25 cellular contexts compared by ENCODE assay signal in the genomic region with DNA sequence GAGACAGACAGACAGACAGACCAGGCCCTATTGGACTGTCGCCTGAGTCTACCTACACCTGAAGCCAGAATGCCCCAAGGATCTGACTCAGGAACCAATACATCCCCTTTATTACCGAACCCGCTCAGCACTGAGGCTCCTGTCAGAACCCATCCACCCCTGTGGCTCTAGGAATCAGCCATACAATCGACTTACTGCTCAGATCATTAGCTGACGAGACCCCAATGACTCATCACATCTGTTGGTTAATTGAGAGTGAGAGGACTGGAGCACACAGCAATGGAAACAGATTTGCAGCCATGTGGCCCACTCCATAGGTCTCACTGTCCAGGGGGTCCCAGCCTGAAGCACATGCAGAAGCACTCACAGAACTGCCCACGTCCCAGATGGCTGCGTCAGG. TPM values are rescaled to one million over a fixed set of nuclear protein-coding genes. Genes with fewer than 3 reads are reported as not detected.
DNase-seq lines count a peak whose midpoint lies in the region; ATAC-seq and TF ChIP-seq lines count a peak whose summit lies in the region.
"Had no signal": no experiment of that assay in that cellular context is flagged by ENCODE, and none has a peak within 500 bp of the region (broad histone marks: within the 10 kb centered on the region; RNA-seq: fewer than 3 reads in every experiment).

No MANE protein-coding gene starts in this region.

- H3K9me3 ChIP-seq in endodermal cell (ENCODE audit: control insufficient read depth, low read length): no peaks in the 10 kb centered on the region
- H3K9me3 ChIP-seq: A549, gastroesophageal sphincter, mucosa of descending colon had no signal

- POLR2A ChIA-PET in activated CD8-positive, alpha-beta T cell treated with anti-CD3 and anti-CD28 coated beads, Interleukin-2, amount 10 ng/mL, durations not matched to agents 7 days and 5 days (lab: Charles Lee): no interaction called here
- POLR2A ChIA-PET in activated CD8-positive, alpha-beta T cell treated with anti-CD3 and anti-CD28 coated beads for 36 hours (lab: Charles Lee): no interaction called here

- H3K36me3 Mint-ChIP-seq in activated CD8-positive, alpha-beta T cell treated with anti-CD3 and anti-CD28 coated beads, Interleukin-2, amount 10 ng/mL, durations not matched to agents 7 days and 5 days (ENCODE audit: low read depth): peaks cover 10% of the 10 kb centered on the region
- no peaks in the 10 kb centered on the region for H3K36me3 Mint-ChIP-seq in activated CD8-positive, alpha-beta T cell treated with anti-CD3 and anti-CD28 coated beads for 36 hours (ENCODE audit: low read depth)
- no peaks in the 10 kb centered on the region for H3K36me3 Mint-ChIP-seq in endodermal cell (ENCODE audit: low read depth)
- H3K36me3 Mint-ChIP-seq in stimulated activated memory B cell treated with anti-CD40 and anti-IgM and Interleukin-4, amounts not matched to agents 10 μg/mL and 1 μg/mL and 100 μg/mL, for 72 hours: peaks cover 11% of the 10 kb centered on the region

- no peaks in the 10 kb centered on the region for H3K27me3 Mint-ChIP-seq in activated CD8-positive, alpha-beta T cell treated with anti-CD3 and anti-CD28 coated beads, Interleukin-2, amount 10 ng/mL, durations not matched to agents 7 days and 5 days (ENCODE audit: low read depth)
- H3K27me3 Mint-ChIP-seq in activated CD8-positive, alpha-beta T cell treated with anti-CD3 and anti-CD28 coated beads for 36 hours: no peaks in the 10 kb centered on the region
- no peaks in the 10 kb centered on the region for H3K27me3 Mint-ChIP-seq in endodermal cell (ENCODE audit: insufficient read depth)
- H3K27me3 Mint-ChIP-seq in stimulated activated memory B cell treated with anti-CD40 and anti-IgM and Interleukin-4, amounts not matched to agents 10 μg/mL and 1 μg/mL and 100 μg/mL, for 72 hours: no peaks in the 10 kb centered on the region

- H3K27ac Mint-ChIP-seq in activated CD8-positive, alpha-beta T cell treated with anti-CD3 and anti-CD28 coated beads, Interleukin-2, amount 10 ng/mL, durations not matched to agents 7 days and 5 days: peak overlapping the region; percentile 43
- no peak overlapping the region for H3K27ac Mint-ChIP-seq in activated CD8-positive, alpha-beta T cell treated with anti-CD3 and anti-CD28 coated beads for 36 hours
- H3K27ac Mint-ChIP-seq in endodermal cell: peak overlapping the region; percentile 76
- peak overlapping the region; percentile 42 for H3K27ac Mint-ChIP-seq in stimulated activated memory B cell treated with anti-CD40 and anti-IgM and Interleukin-4, amounts not matched to agents 10 μg/mL and 1 μg/mL and 100 μg/mL, for 72 hours

- CTCF ChIA-PET in activated CD8-positive, alpha-beta T cell treated with anti-CD3 and anti-CD28 coated beads, Interleukin-2, amount 10 ng/mL, durations not matched to agents 7 days and 5 days (lab: Charles Lee): interaction anchor here (1.5 to 8.2 kb wide), 2 partner anchors 13 to 26 kb away, joined by 3 to 145 read pairs; partner anchors contain the start of gene ITPK1
- CTCF ChIA-PET in activated CD8-positive, alpha-beta T cell treated with anti-CD3 and anti-CD28 coated beads for 36 hours (lab: Charles Lee): interaction anchor here (13.7 kb wide), 1 partner anchor 13 kb away, joined by 127 read pairs; the partner anchor contains the start of gene ITPK1

- no peaks in the 10 kb centered on the region for H3K27me3 ChIP-seq in endodermal cell (ENCODE audit: control insufficient read depth, insufficient read depth, low read length, poor library complexity, severe bottlenecking)
- H3K27me3 ChIP-seq: gastroesophageal sphincter had no signal

- intact Hi-C loops in activated CD8-positive, alpha-beta T cell treated with anti-CD3 and anti-CD28 coated beads for 36 hours (cut with micrococcal nuclease): no loop called here

- H3K9me3 Mint-ChIP-seq in activated CD8-positive, alpha-beta T cell treated with anti-CD3 and anti-CD28 coated beads, Interleukin-2, amount 10 ng/mL, durations not matched to agents 7 days and 5 days (ENCODE audit: insufficient read depth): no peaks in the 10 kb centered on the region
- H3K9me3 Mint-ChIP-seq in activated CD8-positive, alpha-beta T cell treated with anti-CD3 and anti-CD28 coated beads for 36 hours: no peaks in the 10 kb centered on the region
- no peaks in the 10 kb centered on the region for H3K9me3 Mint-ChIP-seq in endodermal cell
- no peaks in the 10 kb centered on the region for H3K9me3 Mint-ChIP-seq in stimulated activated memory B cell treated with anti-CD40 and anti-IgM and Interleukin-4, amounts not matched to agents 10 μg/mL and 1 μg/mL and 100 μg/mL, for 72 hours

- no peak overlapping the region for H3K4me3 ChIP-seq in endodermal cell (ENCODE audit: low read length)
- H3K4me3 ChIP-seq: A549, gastroesophageal sphincter, GM12878, mucosa of descending colon, smooth muscle cell had no signal

- no peak overlapping the region for H3K4me3 Mint-ChIP-seq in activated CD8-positive, alpha-beta T cell treated with anti-CD3 and anti-CD28 coated beads, Interleukin-2, amount 10 ng/mL, durations not matched to agents 7 days and 5 days
- H3K4me3 Mint-ChIP-seq in activated CD8-positive, alpha-beta T cell treated with anti-CD3 and anti-CD28 coated beads for 36 hours: no peak overlapping the region
- H3K4me3 Mint-ChIP-seq in endodermal cell: no peak overlapping the region
- H3K4me3 Mint-ChIP-seq in stimulated activated memory B cell treated with anti-CD40 and anti-IgM and Interleukin-4, amounts not matched to agents 10 μg/mL and 1 μg/mL and 100 μg/mL, for 72 hours: no peak overlapping the region

- no peak overlapping the region for H3K9ac ChIP-seq in endodermal cell (ENCODE audit: extremely low read depth, low read length, poor library complexity, severe bottlenecking)

- no peak for DNase-seq in activated CD8-positive, alpha-beta T cell treated with anti-CD3 and anti-CD28 coated beads, Interleukin-2, amount 10 ng/mL, durations not matched to agents 7 days and 5 days
- DNase-seq in activated CD8-positive, alpha-beta T cell treated with anti-CD3 and anti-CD28 coated beads for 36 hours: no peak
- DNase-seq in NCI-H524 (lab: John Stamatoyannopoulos, UW) (peak; percentile 94 to 97), endodermal cell (no peak)
- DNase-seq: activated CD4-positive, alpha-beta T cell treated with anti-CD3 and anti-CD28 coated beads for 4 hours; amygdala; central memory CD4-positive, alpha-beta T cell; left ventricle myocardium superior; mucosa of descending colon; NCI-H1930; NCI-H526; SHP77 treated with DMSO at 0.1 percent for 48 hours; stimulated activated CD4-positive, alpha-beta T cell treated with anti-CD3 and anti-CD28 coated beads, Interleukin-4, amount 100 ng/mL, for 24 hours; T-helper 9 cell had no signal

- H3K36me3 ChIP-seq in endodermal cell (ENCODE audit: control insufficient read depth, insufficient read depth, low read length): no peaks in the 10 kb centered on the region
- H3K36me3 ChIP-seq: gastroesophageal sphincter had no signal

- WGBS in endodermal cell (ENCODE audit: insufficient coverage in 1 of 2, insufficient read length in 1 of 2), 2 experiments: 89 to 93% methylated on average over 2 to 7 of the region's 7 CpGs

- TF ChIP-seq CTCF in activated CD8-positive, alpha-beta T cell treated with anti-CD3 and anti-CD28 coated beads for 36 hours (IDR thresholded peaks at IDR 0.05): no peak
- no peak for TF ChIP-seq CTCF in endodermal cell (conservative IDR thresholded peaks at IDR 0.05)

- peaks cover 67% of the 10 kb centered on the region for H3K4me1 Mint-ChIP-seq in activated CD8-positive, alpha-beta T cell treated with anti-CD3 and anti-CD28 coated beads, Interleukin-2, amount 10 ng/mL, durations not matched to agents 7 days and 5 days (ENCODE audit: low read depth)
- H3K4me1 Mint-ChIP-seq in activated CD8-positive, alpha-beta T cell treated with anti-CD3 and anti-CD28 coated beads for 36 hours (ENCODE audit: low read depth): peaks cover 46% of the 10 kb centered on the region
- H3K4me1 Mint-ChIP-seq in endodermal cell: peaks cover 23% of the 10 kb centered on the region
- peaks cover 69% of the 10 kb centered on the region for H3K4me1 Mint-ChIP-seq in stimulated activated memory B cell treated with anti-CD40 and anti-IgM and Interleukin-4, amounts not matched to agents 10 μg/mL and 1 μg/mL and 100 μg/mL, for 72 hours

- ATAC-seq in activated CD8-positive, alpha-beta T cell treated with anti-CD3 and anti-CD28 coated beads, Interleukin-2, amount 10 ng/mL, durations not matched to agents 7 days and 5 days: no peak
- no peak for ATAC-seq in activated CD8-positive, alpha-beta T cell treated with anti-CD3 and anti-CD28 coated beads for 36 hours
- no peak for ATAC-seq in stimulated activated memory B cell treated with anti-CD40 and anti-IgM and Interleukin-4, amounts not matched to agents 10 μg/mL and 1 μg/mL and 100 μg/mL, for 72 hours
- ATAC-seq in HG03457 (IDR thresholded peaks at IDR 0.05; ENCODE audit: unreplicated experiment) (no peak), GM19023 (IDR thresholded peaks at IDR 0.05; ENCODE audit: unreplicated experiment) (no peak), HG03520 (IDR thresholded peaks at IDR 0.05; ENCODE audit: unreplicated experiment) (no peak)
- ATAC-seq: A549, esophagus mucosa, gastroesophageal sphincter, GM12878, HCT116, left ventricle myocardium superior, mucosa of descending colon had no signal

- no peak overlapping the region for H3K27ac ChIP-seq in endodermal cell (ENCODE audit: low read depth, low read length)
- H3K27ac ChIP-seq: A549, C4-2B had no signal

- H3K4me1 ChIP-seq in endodermal cell (ENCODE audit: control insufficient read depth, insufficient read depth, low read length): no peaks in the 10 kb centered on the region

RNA-seq across cellular contexts. Expression of gene ITPK1, which starts 15.2 kb away (rescaled TPM):
- 100 to 1,000 TPM; 103 to 107 TPM for total RNA-seq in activated CD8-positive, alpha-beta T cell treated with anti-CD3 and anti-CD28 coated beads, Interleukin-2, amount 10 ng/mL, durations not matched to agents 7 days and 5 days
- total RNA-seq in activated CD8-positive, alpha-beta T cell treated with anti-CD3 and anti-CD28 coated beads for 36 hours: 10 to 100 TPM; 78.5 to 83.5 TPM
- total RNA-seq in endodermal cell: 10 to 100 TPM; 59.9 to 66.9 TPM
- polyA plus RNA-seq in endodermal cell (2013, experiment 1 of 2): 30.1 TPM
- 32.0 TPM for polyA plus RNA-seq in endodermal cell (2013, experiment 2 of 2)

Comparison
In these comparisons a context has a peak if more than half of its experiments do, and no peak if none do; other contexts are left out.
1. DNase-seq: peak in NCI-H524 (2 of 2); none in activated CD8-positive, alpha-beta T cell treated with anti-CD3 and anti-CD28 coated beads, Interleukin-2, amount 10 ng/mL, durations not matched to agents 7 days and 5 days (single experiment), activated CD8-positive, alpha-beta T cell treated with anti-CD3 and anti-CD28 coated beads for 36 hours (single experiment) and endodermal cell (single experiment).